In genomic region chr10:72048450-72049124, GRCh38 we compare ENCODE assay signal across 8 cellular contexts. TPM values are rescaled to one million over a fixed set of nuclear protein-coding genes. Genes with fewer than 3 reads are reported as not detected.
A peak's percentile ranks its signal among the peaks of the same experiment; 100 is the strongest.
DNase-seq lines count a peak whose midpoint lies in the region; ATAC-seq, FAIRE-seq and TF ChIP-seq lines count a peak whose summit lies in the region.

No MANE protein-coding gene starts in this region.

- peaks cover 0 to 3% of the 10 kb centered on the region in 2 donors for H3K4me1 Mint-ChIP-seq in natural killer cell treated with Interleukin-12 subunit alpha and Interleukin-12 subunit beta and Interleukin-15 and Interleukin-18, amount 100 ng/mL, for 72 hours (ENCODE audit: low read depth in 2 of 2)
- H3K4me1 Mint-ChIP-seq in stimulated activated naive B cell treated with anti-CD40 and anti-IgM and Interleukin-4, amounts not matched to agents 10 μg/mL and 1 μg/mL and 100 μg/mL, for 72 hours: peaks cover 15 to 25% of the 10 kb centered on the region in 2 donors

- peak overlapping the region; percentile 42 to 47 for H3K27ac Mint-ChIP-seq in natural killer cell treated with Interleukin-12 subunit alpha and Interleukin-12 subunit beta and Interleukin-15 and Interleukin-18, amount 100 ng/mL, for 72 hours
- peak overlapping the region; percentile 47 for H3K27ac Mint-ChIP-seq in stimulated activated naive B cell treated with anti-CD40 and anti-IgM and Interleukin-4, amounts not matched to agents 10 μg/mL and 1 μg/mL and 100 μg/mL, for 72 hours

- DNase-seq in AG10803 (ENCODE audit: low read depth) (peak; percentile 86), M059J (ENCODE audit: low read depth) (peak; percentile 84), RCC 7860 (ENCODE audit: low spot score) (peak; percentile 83), fibroblast of gingiva (ENCODE audit: low read depth) (peak; percentile 84)
- peak; percentile 96 for DNase-seq in activated T-cell treated with anti-CD3 and anti-CD28 coated beads, Interleukin-2, amount 50 U/mL, for 48 hours
- DNase-seq in natural killer cell treated with Interleukin-12 subunit alpha and Interleukin-12 subunit beta and Interleukin-15 and Interleukin-18, amount 100 ng/mL, for 72 hours (ENCODE audit: low spot score): peak; percentile 85
- DNase-seq in stimulated activated naive B cell treated with anti-CD40 and anti-IgM and Interleukin-4, amounts not matched to agents 10 μg/mL and 1 μg/mL and 100 μg/mL, for 72 hours: peak; percentile 79

- H3K4me3 Mint-ChIP-seq in natural killer cell treated with Interleukin-12 subunit alpha and Interleukin-12 subunit beta and Interleukin-15 and Interleukin-18, amount 100 ng/mL, for 72 hours: no peak overlapping the region
- H3K4me3 Mint-ChIP-seq in stimulated activated naive B cell treated with anti-CD40 and anti-IgM and Interleukin-4, amounts not matched to agents 10 μg/mL and 1 μg/mL and 100 μg/mL, for 72 hours: no peak overlapping the region

- H3K4me3 ChIP-seq in AG10803 (ENCODE audit: low read length): no peak overlapping the region

- no peaks in the 10 kb centered on the region for H3K9me3 Mint-ChIP-seq in natural killer cell treated with Interleukin-12 subunit alpha and Interleukin-12 subunit beta and Interleukin-15 and Interleukin-18, amount 100 ng/mL, for 72 hours
- H3K9me3 Mint-ChIP-seq in stimulated activated naive B cell treated with anti-CD40 and anti-IgM and Interleukin-4, amounts not matched to agents 10 μg/mL and 1 μg/mL and 100 μg/mL, for 72 hours: peaks cover 0 to 7% of the 10 kb centered on the region in 2 donors

- peak; percentile 56 for ATAC-seq in GM19463 (IDR thresholded peaks at IDR 0.05; ENCODE audit: unreplicated experiment)
- peak; percentile 82 to 86 for ATAC-seq in natural killer cell treated with Interleukin-12 subunit alpha and Interleukin-12 subunit beta and Interleukin-15 and Interleukin-18, amount 100 ng/mL, for 72 hours
- ATAC-seq in stimulated activated naive B cell treated with anti-CD40 and anti-IgM and Interleukin-4, amounts not matched to agents 10 μg/mL and 1 μg/mL and 100 μg/mL, for 72 hours (replicated peaks): peak; percentile 89 to 92

- H3K36me3 Mint-ChIP-seq in natural killer cell treated with Interleukin-12 subunit alpha and Interleukin-12 subunit beta and Interleukin-15 and Interleukin-18, amount 100 ng/mL, for 72 hours: no peaks in the 10 kb centered on the region
- H3K36me3 Mint-ChIP-seq in stimulated activated naive B cell treated with anti-CD40 and anti-IgM and Interleukin-4, amounts not matched to agents 10 μg/mL and 1 μg/mL and 100 μg/mL, for 72 hours: no peaks in the 10 kb centered on the region

- TF ChIP-seq CTCF in AG10803 (conservative IDR thresholded peaks at IDR 0.05; ENCODE audit: low read length): peak; percentile 100

- peak; percentile 83 for FAIRE-seq in RCC 7860 (lab: Jason Lieb, UNC)

- no peaks in the 10 kb centered on the region for H3K27me3 Mint-ChIP-seq in natural killer cell treated with Interleukin-12 subunit alpha and Interleukin-12 subunit beta and Interleukin-15 and Interleukin-18, amount 100 ng/mL, for 72 hours
- H3K27me3 Mint-ChIP-seq in stimulated activated naive B cell treated with anti-CD40 and anti-IgM and Interleukin-4, amounts not matched to agents 10 μg/mL and 1 μg/mL and 100 μg/mL, for 72 hours: no peaks in the 10 kb centered on the region

RNA-seq across cellular contexts. Expression of gene SPOCK2, which starts 39.8 kb away (rescaled TPM):
- total RNA-seq in M059J (2014; rRNA removed; shearing (Covaris generic)): 0.05 TPM in 1 of 2 replicates, not detected in the other
- total RNA-seq in natural killer cell treated with Interleukin-12 subunit alpha and Interleukin-12 subunit beta and Interleukin-15 and Interleukin-18, amount 100 ng/mL, for 72 hours: 10 to 100 TPM; 24.9 to 25.9 TPM

Comparison
In these comparisons a context has a peak if more than half of its experiments do, and no peak if none do; other contexts are left out.
1. RNA of gene SPOCK2, which starts 39.8 kb away (total RNA-seq): 24.9 to 25.9 TPM in natural killer cell treated with Interleukin-12 subunit alpha and Interleukin-12 subunit beta and Interleukin-15 and Interleukin-18, amount 100 ng/mL, for 72 hours; 0.05 TPM in M059J; every median in the first group is over 10 times any median in the second.
2. Peak in every context shown above with its lines, with median percentiles within 50 percentile points of each other: DNase-seq and ATAC-seq.